Comparison of ENCODE assay signal across 14 cellular contexts in the genomic region with DNA sequence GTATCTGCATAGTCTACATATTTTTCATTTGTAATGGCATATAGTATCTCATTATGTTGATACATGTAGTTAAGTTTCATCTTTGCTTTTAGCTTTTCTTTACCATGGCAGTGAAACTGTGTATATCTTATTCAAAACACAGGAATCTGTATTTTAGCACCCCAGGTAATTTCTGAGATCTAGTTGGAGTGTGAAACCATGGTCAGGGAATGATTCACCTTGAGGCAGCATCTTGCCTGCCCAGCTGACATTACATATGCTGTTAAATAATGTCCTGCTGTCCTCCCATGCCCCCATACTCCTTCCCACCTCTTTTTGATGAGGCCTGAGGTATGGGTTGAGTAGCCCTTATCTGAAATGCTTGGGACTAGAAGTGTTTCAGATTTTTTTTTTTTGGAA.
DNase-seq lines count a peak whose midpoint lies in the region; ATAC-seq and TF ChIP-seq lines count a peak whose summit lies in the region.
"Had no signal": no experiment of that assay in that cellular context is flagged by ENCODE, and none has a peak within 500 bp of the region (broad histone marks: within the 10 kb centered on the region; RNA-seq: fewer than 3 reads in every experiment).

No MANE protein-coding gene starts in this region.

- H3K4me2 ChIP-seq in trophoblast cell (ENCODE audit: low read length), result no peak overlapping the region
- H3K4me2 ChIP-seq in PC-9, result no peak overlapping the region

- no peak overlapping the region for H4K12ac ChIP-seq in trophoblast cell (ENCODE audit: low read depth, low read length)

- no peak overlapping the region for H2AK5ac ChIP-seq in trophoblast cell (ENCODE audit: low read length)

- CTCF ChIA-PET in PC-9 (lab: Charles Lee), result interaction anchor here (0.6 to 1.8 kb wide), 2 partner anchors 132 to 134 kb away, joined by 4 to 16 read pairs; a partner anchor contains a TSS

- H3K36me3 ChIP-seq in trophoblast cell (ENCODE audit: control insufficient read depth in 1 of 2, insufficient read depth in 2 of 2, low read length in 2 of 2) (peaks cover 7 to 13% of the 10 kb centered on the region in 2 experiments), PC-9 (ENCODE audit: low read depth) (0 out of 2 replicates have a peak, but pooled peaks cover 6% of the 10 kb centered on the region)

- no peak overlapping the region for H2BK5ac ChIP-seq in trophoblast cell (ENCODE audit: low read depth, low read length, poor library complexity)

- H3K14ac ChIP-seq in trophoblast cell (ENCODE audit: low read length), result no peak overlapping the region

- TF ChIP-seq CTCF in VCaP (conservative IDR thresholded peaks at IDR 0.05), result no peak
- TF ChIP-seq CTCF in dorsolateral prefrontal cortex (IDR thresholded peaks at IDR 0.05 in 54 of 56, conservative IDR thresholded peaks at IDR 0.05 in 2 of 56; ENCODE audit: low read depth in 1 of 56, partially characterized antibody in 56 of 56), result no peak
- no peak for TF ChIP-seq CTCF in PC-9 (conservative IDR thresholded peaks at IDR 0.05)
- no peak for TF ChIP-seq CTCF in GM13977 (IDR thresholded peaks at IDR 0.05; ENCODE audit: extremely low read depth, insufficient read depth, missing control alignments)

- H3K4me3 ChIP-seq in dorsolateral prefrontal cortex (peak overlapping the region in 2 of 59 donors; percentile 3 to 31), trophoblast cell (ENCODE audit: low read depth, low read length) (no peak overlapping the region), right cardiac atrium (ENCODE audit: low read length) (no peak overlapping the region), PC-9 (no peak overlapping the region)
- H3K4me3 ChIP-seq: K562, SK-N-MC had no signal

- BruUV-seq in PC-9 (replicated peaks; lab: Mats Ljungman, UMichigan), result no TSS peak

- no peak overlapping the region for H3K23ac ChIP-seq in trophoblast cell (ENCODE audit: low read length)

- H3K9me3 ChIP-seq in trophoblast cell (ENCODE audit: insufficient read depth, low read depth, low read length) (no peaks in the 10 kb centered on the region), right cardiac atrium (ENCODE audit: control insufficient read depth, low read length) (no peaks in the 10 kb centered on the region), PC-9 (ENCODE audit: insufficient read depth, low read depth) (no peaks in the 10 kb centered on the region)

- POLR2A ChIA-PET in PC-9 (lab: Charles Lee; ENCODE audit: unreplicated experiment), result interaction anchor here (0.6 kb wide), 1 partner anchor 129 kb away, joined by 11 read pairs; no protein-coding TSS in a partner anchor

- no peaks in the 10 kb centered on the region for H4K20me1 ChIP-seq in PC-9 (ENCODE audit: insufficient read depth)

- no peak overlapping the region for H3K9ac ChIP-seq in trophoblast cell (ENCODE audit: low read length)

- in situ Hi-C loops in GM13977 (cut with MboI; ENCODE audit: low pct_unique_long_range_greater_than_20kb, low sequenced_read_pairs, unreplicated experiment), result loop anchor here (10.0 kb wide), 1 partner anchor 134 kb away; a partner anchor contains a TSS

- no peak overlapping the region for H3K27ac Mint-ChIP-seq in activated naive CD4-positive, alpha-beta T cell treated with anti-CD3 and anti-CD28 coated beads, Interleukin-2, amount 50 U/mL, for 72 hours

- H3K9me3 Mint-ChIP-seq in activated naive CD4-positive, alpha-beta T cell treated with anti-CD3 and anti-CD28 coated beads, Interleukin-2, amount 50 U/mL, for 72 hours, result no peaks in the 10 kb centered on the region
- H3K9me3 Mint-ChIP-seq: CD8-positive, alpha-beta T cell had no signal

- H4K8ac ChIP-seq in trophoblast cell (ENCODE audit: low read depth, low read length), result no peak overlapping the region

- peak overlapping the region; percentile 87 for H3K4ac ChIP-seq in trophoblast cell (ENCODE audit: low read depth, low read length)

- H2BK120ac ChIP-seq in trophoblast cell (ENCODE audit: insufficient read depth, low read length, poor library complexity), result no peak overlapping the region

- H4K91ac ChIP-seq in trophoblast cell (ENCODE audit: low read depth, low read length), result no peak overlapping the region

- ATAC-seq in activated naive CD4-positive, alpha-beta T cell treated with anti-CD3 and anti-CD28 coated beads, Interleukin-2, amount 50 U/mL, for 72 hours, result peak; percentile 22 to 29
- ATAC-seq in right cardiac atrium, result no peak
- ATAC-seq: HCT116 had no signal

- H3K4me1 ChIP-seq in trophoblast cell (ENCODE audit: control insufficient read depth in 1 of 2, insufficient read depth in 2 of 2, low read length in 2 of 2), result peaks cover 13 to 14% of the 10 kb centered on the region in 2 experiments
- H3K4me1 ChIP-seq in right cardiac atrium (ENCODE audit: control insufficient read depth, insufficient read depth, low read length), result peaks cover 8% of the 10 kb centered on the region
- peaks cover 43% of the 10 kb centered on the region for H3K4me1 ChIP-seq in PC-9 (replicated peaks; ENCODE audit: insufficient read depth)

- no peaks in the 10 kb centered on the region for H3K27me3 ChIP-seq in dorsolateral prefrontal cortex
- H3K27me3 ChIP-seq in trophoblast cell (ENCODE audit: insufficient read depth, low read length), result no peaks in the 10 kb centered on the region
- no peaks in the 10 kb centered on the region for H3K27me3 ChIP-seq in right cardiac atrium (ENCODE audit: control insufficient read depth, insufficient read depth)
- no peaks in the 10 kb centered on the region for H3K27me3 ChIP-seq in PC-9 (ENCODE audit: insufficient read depth, low read depth)

- DNase-seq in activated naive CD4-positive, alpha-beta T cell treated with anti-CD3 and anti-CD28 coated beads, Interleukin-2, amount 50 U/mL, for 72 hours (ENCODE audit: low spot score in 2 of 2), result no peak
- DNase-seq in activated naive CD4-positive, alpha-beta T cell (lab: John Stamatoyannopoulos, UW), result no peak
- DNase-seq in dorsolateral prefrontal cortex, result no peak
- no peak for DNase-seq in trophoblast cell
- no peak for DNase-seq in right cardiac atrium
- no peak for DNase-seq in PC-9
- no peak for DNase-seq in GM13977 (ENCODE audit: low spot score)
- DNase-seq: CD8-positive, alpha-beta T cell had no signal

- peaks cover 4% of the 10 kb centered on the region for H3K79me1 ChIP-seq in trophoblast cell (ENCODE audit: low read length)

- H3K36me3 Mint-ChIP-seq in activated naive CD4-positive, alpha-beta T cell treated with anti-CD3 and anti-CD28 coated beads, Interleukin-2, amount 50 U/mL, for 72 hours, result peaks cover 0 to 12% of the 10 kb centered on the region in 2 donors

- H3K79me2 ChIP-seq in trophoblast cell (ENCODE audit: control insufficient read depth, insufficient read depth, low read length, poor library complexity) (peaks cover 2% of the 10 kb centered on the region), PC-9 (ENCODE audit: low read depth) (peaks cover 5% of the 10 kb centered on the region; the same call in 1 of the 2 replicates)

- H2AFZ ChIP-seq in trophoblast cell (ENCODE audit: insufficient read depth, low read length, poor library complexity), result no peak overlapping the region
- H2AFZ ChIP-seq in PC-9, result no peak overlapping the region

- H3F3A ChIP-seq in PC-9 (ENCODE audit: insufficient read depth, low read depth), result peaks cover 28% of the 10 kb centered on the region

- no peak overlapping the region for H3K18ac ChIP-seq in trophoblast cell (ENCODE audit: low read length)

- intact Hi-C loops in dorsolateral prefrontal cortex (cut with DNase I) (loop anchor here (2.0 to 10.0 kb wide), 2 partner anchors 54 to 134 kb away; a partner anchor contains a TSS), right cardiac atrium (cut with DNase I) (loop anchor here in 3 of 4 donors (2.0 to 5.0 kb wide), 2 partner anchors 131 to 134 kb away; a partner anchor contains a TSS), PC-9 (cut with micrococcal nuclease; ENCODE audit: unreplicated experiment) (loop anchor here (2.0 kb wide), 1 partner anchor 18 kb away; no protein-coding TSS in a partner anchor)

- H2BK12ac ChIP-seq in trophoblast cell (ENCODE audit: low read length), result no peak overlapping the region

- no peaks in the 10 kb centered on the region for H3K9me2 ChIP-seq in PC-9 (ENCODE audit: insufficient read depth)

- H3K27ac ChIP-seq in VCaP (peak overlapping the region; percentile 79), dorsolateral prefrontal cortex (peak overlapping the region in 54 of 59 donors; percentile 0 to 91 (median 79)), trophoblast cell (ENCODE audit: low read depth, low read length) (no peak overlapping the region), right cardiac atrium (ENCODE audit: low read length) (no peak overlapping the region), PC-9 (no peak overlapping the region)
- H3K27ac ChIP-seq: 22Rv1, C4-2B, SK-N-MC had no signal

Comparison
In these comparisons a context has a peak if more than half of its experiments do, and no peak if none do; other contexts are left out.
1. ATAC-seq: peak in activated naive CD4-positive, alpha-beta T cell treated with anti-CD3 and anti-CD28 coated beads, Interleukin-2, amount 50 U/mL, for 72 hours (2 of 2); none in right cardiac atrium (0 of 2).
2. H3K27ac ChIP-seq: peak in VCaP (single experiment) and dorsolateral prefrontal cortex (54 of 59); none in trophoblast cell (single experiment), right cardiac atrium (single experiment) and PC-9 (single experiment).